Comparison of ENCODE assay signal across 12 cellular contexts in the genomic region with DNA sequence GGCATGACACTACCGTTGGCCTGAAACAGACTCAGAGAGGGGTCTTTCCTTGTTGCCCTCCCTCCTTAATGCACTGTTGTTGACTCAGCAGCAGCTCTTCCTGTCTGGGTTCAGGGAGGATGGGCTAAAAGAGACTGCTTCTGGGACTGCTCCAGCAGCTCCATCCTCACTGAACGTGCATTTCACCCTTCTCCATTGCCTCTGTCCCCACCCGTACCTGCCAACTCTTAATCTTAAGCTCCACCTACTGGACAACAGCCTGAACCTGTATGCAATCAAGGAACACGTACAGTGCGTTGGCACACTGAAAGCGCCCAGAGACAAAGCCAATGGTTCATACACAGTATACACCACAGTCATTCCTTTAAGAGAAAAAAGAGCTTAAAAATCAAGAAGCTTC.
DNase-seq lines count a peak whose midpoint lies in the region; ATAC-seq and TF ChIP-seq lines count a peak whose summit lies in the region.
"Had no signal": no experiment of that assay in that cellular context is flagged by ENCODE, and none has a peak within 500 bp of the region (broad histone marks: within the 10 kb centered on the region; RNA-seq: fewer than 3 reads in every experiment).

No MANE protein-coding gene starts in this region.

- no peak overlapping the region for H3K27ac Mint-ChIP-seq in nephron progenitor cell
- H3K27ac Mint-ChIP-seq: IgD-negative memory B cell, T-helper 17 cell had no signal

- no peak overlapping the region for H3K27ac ChIP-seq in WERI-Rb-1
- H3K27ac ChIP-seq: skin epidermis had no signal

- peaks cover 21% of the 10 kb centered on the region for H3K9me3 Mint-ChIP-seq in nephron progenitor cell

- H3K9me3 ChIP-seq in WERI-Rb-1 (ENCODE audit: severe bottlenecking), result no peaks in the 10 kb centered on the region

- H3K36me3 ChIP-seq in WERI-Rb-1, result no peaks in the 10 kb centered on the region

- TF ChIP-seq CTCF in NB4 (IDR thresholded peaks at IDR 0.05; ENCODE audit: low read depth, low read length) (peak; percentile 24), WERI-Rb-1 (IDR thresholded peaks at IDR 0.05; ENCODE audit: low read depth, low read length) (peak; percentile 61), nephron progenitor cell (IDR thresholded peaks at IDR 0.05) (peak; percentile 25)

- H3K27me3 ChIP-seq in WERI-Rb-1 (ENCODE audit: insufficient read depth, low read depth, severe bottlenecking), result no peaks in the 10 kb centered on the region

- DNase-seq in DMS153 (lab: John Stamatoyannopoulos, UW) (peak; percentile 27), DMS153 treated with DMSO at 0.1 percent for 48 hours (lab: John Stamatoyannopoulos, UW; ENCODE audit: unreplicated experiment) (no peak), NB4 (ENCODE audit: low read depth) (peak; percentile 34), WERI-Rb-1 (peak; percentile 46), nephron progenitor cell (no peak), NCI-H128 (lab: John Stamatoyannopoulos, UW; ENCODE audit: unreplicated experiment) (no peak), GF-D8 (lab: John Stamatoyannopoulos, UW) (no peak)
- DNase-seq: stimulated activated naive CD4-positive, alpha-beta T cell treated with Interleukin-2 at 50 U/mL for 16 hours; T-helper 17 cell had no signal

- H3K4me3 Mint-ChIP-seq in nephron progenitor cell, result no peak overlapping the region
- H3K4me3 Mint-ChIP-seq: T-helper 17 cell had no signal

- ATAC-seq in GM21423 (IDR thresholded peaks at IDR 0.05; ENCODE audit: unreplicated experiment), result no peak
- ATAC-seq: T-helper 17 cell had no signal

- peaks cover 11% of the 10 kb centered on the region for H3K27me3 Mint-ChIP-seq in nephron progenitor cell (ENCODE audit: low read depth, poor library complexity)
- H3K27me3 Mint-ChIP-seq: IgD-negative memory B cell had no signal

- H3K4me1 Mint-ChIP-seq in nephron progenitor cell, result peaks cover 11% of the 10 kb centered on the region
- H3K4me1 Mint-ChIP-seq: T-helper 17 cell had no signal

- H3K4me3 ChIP-seq in NB4 (ENCODE audit: low read depth, low read length) (no peak overlapping the region), WERI-Rb-1 (ENCODE audit: low read depth, low read length) (no peak overlapping the region)
- H3K4me3 ChIP-seq: skin epidermis had no signal

- no peaks in the 10 kb centered on the region for H3K36me3 Mint-ChIP-seq in nephron progenitor cell (ENCODE audit: low read depth)
- H3K36me3 Mint-ChIP-seq: IgD-negative memory B cell had no signal

- no peak for TF ChIP-seq POLR2A in NB4 (IDR thresholded peaks at IDR 0.05; ENCODE audit: extremely low read depth, insufficient read length)

Comparison
In these comparisons a context has a peak if more than half of its experiments do, and no peak if none do; other contexts are left out.
1. DNase-seq: peak in DMS153 (single experiment), NB4 (single experiment) and WERI-Rb-1 (single experiment); none in DMS153 treated with DMSO at 0.1 percent for 48 hours (single experiment), nephron progenitor cell (single experiment), NCI-H128 (single experiment) and GF-D8 (single experiment).
2. Peak in every context shown above with its lines, with median percentiles within 50 percentile points of each other: CTCF ChIP-seq.